25 cellular contexts compared by ENCODE assay signal in genomic region chr18:24230766-24231165, GRCh38.
"Had no signal": no experiment of that assay in that cellular context is flagged by ENCODE, and none has a peak within 500 bp of the region (broad histone marks: within the 10 kb centered on the region; RNA-seq: fewer than 3 reads in every experiment).

No MANE protein-coding gene starts in this region.

- H3K4me3 ChIP-seq: body of pancreas, colonic mucosa, spleen, thyroid gland, upper lobe of right lung had no signal

- H3K9me3 ChIP-seq: body of pancreas, colonic mucosa, neutrophil, spleen, thyroid gland, upper lobe of right lung had no signal

- FAIRE-seq: endometrium had no signal

- H3K36me3 ChIP-seq: colonic mucosa, thyroid gland, upper lobe of right lung had no signal

- H3K27me3 ChIP-seq: body of pancreas, colonic mucosa, neutrophil, spleen, thyroid gland, upper lobe of right lung had no signal

- ATAC-seq: body of pancreas, upper lobe of right lung had no signal

- DNase-seq: activated CD4-positive, alpha-beta T cell treated with anti-CD3 and anti-CD28 coated beads for 48 hours; activated CD4-positive, alpha-beta T cell treated with anti-CD3 and anti-CD28 coated beads, Interleukin-2, amount 50 U/mL, for 48 hours; activated CD4-positive, CD25-positive, alpha-beta regulatory T cell; activated CD8-positive, alpha-beta memory T cell treated with anti-CD3 and anti-CD28 coated beads for 24 hours; activated effector memory CD4-positive, alpha-beta T cell treated with Interleukin-2 at 50 U/mL for 16 hours; activated naive CD4-positive, alpha-beta T cell treated with Interleukin-2 at 50 U/mL for 16 hours; aorta; body of pancreas; cerebellar nuclear complex; colonic mucosa; effector CD8-positive, alpha-beta T cell; head of caudate nucleus; mammary epithelial cell; naive B cell; nephron progenitor cell; retina; spleen; stimulated activated CD4-positive, alpha-beta T cell treated with anti-CD3 and anti-CD28 coated beads, Interleukin-2, amount 100 ng/mL, for 48 hours; substantia nigra; T-helper 1 cell; thyroid gland; upper lobe of right lung had no signal

- H3K27ac ChIP-seq: colonic mucosa, epithelial cell of prostate, neutrophil, upper lobe of right lung had no signal

- H3K4me1 ChIP-seq: colonic mucosa, thyroid gland had no signal
